Comparison of ENCODE assay signal across 10 cellular contexts in the genomic region with DNA sequence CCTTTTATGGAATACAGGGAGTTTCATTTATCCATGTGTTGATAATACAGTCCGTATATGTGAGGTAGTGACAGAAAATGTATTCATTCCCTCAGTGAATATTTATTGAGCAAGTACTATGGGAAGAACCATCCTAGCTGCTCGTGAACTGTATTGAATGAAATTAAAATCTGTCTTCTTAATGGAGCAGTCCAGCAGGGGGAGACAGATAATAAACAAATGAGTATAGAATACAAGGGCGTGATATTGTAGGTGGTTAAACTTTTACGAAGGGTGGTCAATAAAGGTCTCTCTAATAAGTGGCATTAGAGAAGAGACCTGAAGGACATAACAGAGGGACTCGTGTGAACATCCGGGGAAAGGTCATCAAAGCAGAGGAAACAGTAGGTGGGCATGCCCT.
DNase-seq lines count a peak whose midpoint lies in the region; ATAC-seq, FAIRE-seq and TF ChIP-seq lines count a peak whose summit lies in the region.
"Had no signal": no experiment of that assay in that cellular context is flagged by ENCODE, and none has a peak within 500 bp of the region (broad histone marks: within the 10 kb centered on the region; RNA-seq: fewer than 3 reads in every experiment).

No MANE protein-coding gene starts in this region.

- H3K79me2 ChIP-seq in astrocyte (ENCODE audit: insufficient read depth, low read length) = no peaks in the 10 kb centered on the region

- H3K27me3 Mint-ChIP-seq in HFFc6 (ENCODE audit: insufficient read depth) = peaks cover 2% of the 10 kb centered on the region
- no peaks in the 10 kb centered on the region for H3K27me3 Mint-ChIP-seq in astrocyte (ENCODE audit: low read depth, unreplicated experiment)
- H3K27me3 Mint-ChIP-seq in memory B cell = no peaks in the 10 kb centered on the region

- no peak overlapping the region for H3K4me3 ChIP-seq in astrocyte (ENCODE audit: insufficient read depth, low read depth, low read length)

- ATAC-seq in memory B cell (ENCODE audit: low read depth) = peak; percentile 64

- no peaks in the 10 kb centered on the region for H4K20me1 ChIP-seq in astrocyte (ENCODE audit: insufficient read depth, low read length)

- H3K4me3 Mint-ChIP-seq in HFFc6 = no peak overlapping the region
- no peak overlapping the region for H3K4me3 Mint-ChIP-seq in astrocyte (ENCODE audit: unreplicated experiment)
- H3K4me3 Mint-ChIP-seq in memory B cell = no peak overlapping the region

- no peaks in the 10 kb centered on the region for H3K9me3 ChIP-seq in astrocyte (ENCODE audit: insufficient read depth, low read depth, low read length)

- H3K4me2 ChIP-seq in astrocyte (ENCODE audit: low read length) = no peak overlapping the region

- FAIRE-seq in G401.6 (lab: Jason Lieb, UNC) = peak; percentile 30
- no peak for FAIRE-seq in astrocyte (lab: Jason Lieb, UNC)
- FAIRE-seq: colon had no signal

- H3K27ac ChIP-seq in astrocyte (ENCODE audit: low read depth, low read length) = no peak overlapping the region

- H3K9ac ChIP-seq in astrocyte (ENCODE audit: low read length) = no peak overlapping the region

- peaks cover 11% of the 10 kb centered on the region for H3K36me3 Mint-ChIP-seq in HFFc6 (ENCODE audit: low read depth)
- H3K36me3 Mint-ChIP-seq in astrocyte (ENCODE audit: low read depth, unreplicated experiment) = no peaks in the 10 kb centered on the region
- no peaks in the 10 kb centered on the region for H3K36me3 Mint-ChIP-seq in memory B cell

- peak; percentile 20 for DNase-seq in HFFc6
- DNase-seq in astrocyte (ENCODE audit: low read depth) = no peak
- peak; percentile 13 to 26 for DNase-seq in memory B cell (ENCODE audit: low spot score in 2 of 2)
- no peak for DNase-seq in NCI-H2227 (lab: John Stamatoyannopoulos, UW; ENCODE audit: unreplicated experiment)
- no peak for DNase-seq in RKO (ENCODE audit: low spot score)
- DNase-seq in cortex of kidney (lab: John Stamatoyannopoulos, UW) = no peak
- no peak for DNase-seq in GM19240 (ENCODE audit: insufficient read length, low spot score)
- DNase-seq: activated CD4-positive, CD25-positive, alpha-beta regulatory T cell treated with anti-CD3 and anti-CD28 coated beads, Interleukin-2, amount 50 U/mL, for 72 hours had no signal

- H2AFZ ChIP-seq in astrocyte (ENCODE audit: low read depth, low read length) = no peak overlapping the region

- no peaks in the 10 kb centered on the region for H3K27me3 ChIP-seq in astrocyte (ENCODE audit: insufficient read depth, low read length)

- peaks cover 5% of the 10 kb centered on the region; the same call in 1 of the 2 replicates for H3K9me3 Mint-ChIP-seq in HFFc6
- no peaks in the 10 kb centered on the region for H3K9me3 Mint-ChIP-seq in astrocyte (ENCODE audit: unreplicated experiment)
- H3K9me3 Mint-ChIP-seq in memory B cell = no peaks in the 10 kb centered on the region

- H3K27ac Mint-ChIP-seq in HFFc6 = no peak overlapping the region
- H3K27ac Mint-ChIP-seq in astrocyte (ENCODE audit: unreplicated experiment) = no peak overlapping the region
- no peak overlapping the region for H3K27ac Mint-ChIP-seq in memory B cell

- TF ChIP-seq CTCF in HFFc6 (IDR thresholded peaks at IDR 0.05) (peak; percentile 78), astrocyte (IDR thresholded peaks at IDR 0.05; ENCODE audit: insufficient read depth, low read depth, low read length) (peak; percentile 49)

- no peaks in the 10 kb centered on the region for H3K4me1 ChIP-seq in astrocyte (ENCODE audit: insufficient read depth, low read length)

- H3K4me1 Mint-ChIP-seq in HFFc6 (ENCODE audit: low read depth) (peaks cover 45% of the 10 kb centered on the region), astrocyte (ENCODE audit: low read depth, unreplicated experiment) (peaks cover under 1% of the 10 kb centered on the region), memory B cell (peaks cover 34% of the 10 kb centered on the region)

- no peaks in the 10 kb centered on the region for H3K36me3 ChIP-seq in astrocyte (ENCODE audit: insufficient read depth, low read length)

Comparison
In these comparisons a context has a peak if more than half of its experiments do, and no peak if none do; other contexts are left out.
1. DNase-seq: peak in HFFc6 (single experiment) and memory B cell (2 of 2); none in astrocyte (single experiment), NCI-H2227 (single experiment), RKO (single experiment), cortex of kidney (single experiment) and GM19240 (single experiment).